ENCODE assay signal across 8 cellular contexts in genomic region chr19:2719910-2720776, GRCh38. TPM values are rescaled to one million over a fixed set of nuclear protein-coding genes. Genes with fewer than 3 reads are reported as not detected.
DNase-seq lines count a peak whose midpoint lies in the region; ATAC-seq and TF ChIP-seq lines count a peak whose summit lies in the region.

No MANE protein-coding gene starts in this region.

- H3K4me3 Mint-ChIP-seq in mesothelial cell of epicardium = peak overlapping the region; percentile 66

- H3K27ac Mint-ChIP-seq in mesothelial cell of epicardium = no peak overlapping the region

- intact Hi-C loops in HCT116 (cut with micrococcal nuclease) = no loop called here

- H3K4me2 ChIP-seq in HCT116 (ENCODE audit: low read length) = peak overlapping the region; percentile 86

- POLR2A ChIA-PET in HCT116 (lab: Charles Lee) = no interaction called here
- POLR2A ChIA-PET in RWPE1 (lab: Yijun Ruan, JAX; ENCODE audit: low non-redundant PET) = interaction anchor here (0.5 kb wide), 1 partner anchor 19 kb away, joined by 4 read pairs; the partner anchor contains the start of gene SLC39A3

- DNase-seq in HCT116 (ENCODE audit: low read depth, low spot score) = no peak
- DNase-seq in coronary artery (ENCODE audit: low spot score) = no peak
- DNase-seq in mesothelial cell of epicardium (ENCODE audit: low spot score in 2 of 2, unreplicated experiment in 2 of 2) = no peak
- no peak for DNase-seq in RWPE1 (ENCODE audit: low spot score)

- H3K4me1 Mint-ChIP-seq in mesothelial cell of epicardium = peaks cover 3% of the 10 kb centered on the region

- no peak for TF ChIP-seq CTCF in HCT116 (IDR thresholded peaks at IDR 0.05 in 2 of 3, conservative IDR thresholded peaks at IDR 0.05 in 1 of 3; ENCODE audit: borderline replicate concordance in 1 of 3, insufficient read depth in 1 of 3, low read depth in 2 of 3, low read length in 2 of 3)
- no peak for TF ChIP-seq CTCF in coronary artery (IDR thresholded peaks at IDR 0.05)
- no peak for TF ChIP-seq CTCF in mesothelial cell of epicardium (IDR thresholded peaks at IDR 0.05; ENCODE audit: unreplicated experiment)
- no peak for TF ChIP-seq CTCF in RWPE1 (conservative IDR thresholded peaks at IDR 0.05; ENCODE audit: low read depth)

- no peak for TF ChIP-seq POLR2A in HCT116 (IDR thresholded peaks at IDR 0.05; ENCODE audit: borderline replicate concordance, extremely low read depth, insufficient read depth, insufficient read length)

- H3K36me3 ChIP-seq in ACC112 (ENCODE audit: insufficient read depth, low read length) (no peaks in the 10 kb centered on the region), HCT116 (ENCODE audit: control insufficient read depth in 1 of 2, insufficient read depth in 2 of 2, low read length in 2 of 2) (peaks cover 0 to 4% of the 10 kb centered on the region in 2 experiments; a peak in 2 of 4 replicates)

- H3K36me3 Mint-ChIP-seq in mesothelial cell of epicardium = no peaks in the 10 kb centered on the region

- no peaks in the 10 kb centered on the region for H3K9me2 ChIP-seq in HCT116 (ENCODE audit: insufficient read depth)

- peak overlapping the region; percentile 72 for H3K9ac ChIP-seq in HCT116 (ENCODE audit: low read length)

- CTCF ChIA-PET in HCT116 (lab: Charles Lee) = no interaction called here
- CTCF ChIA-PET in RWPE1 (lab: Yijun Ruan, JAX) = interaction anchor here (0.5 kb wide), 1 partner anchor 50 kb away, joined by 3 read pairs; no protein-coding TSS in a partner anchor

- TSS peak; percentile 6 for BruUV-seq in HCT116 (replicated peaks; lab: Mats Ljungman, UMichigan)

- no peaks in the 10 kb centered on the region for H3K79me2 ChIP-seq in ACC112 (ENCODE audit: control insufficient read depth, insufficient read depth, low read length, unreplicated experiment)
- H3K79me2 ChIP-seq in HCT116 (ENCODE audit: insufficient read depth, low read length) = peaks cover 11% of the 10 kb centered on the region; the same call in 1 of the 2 replicates

- TF ChIP-seq RAD21 in HCT116 (IDR thresholded peaks at IDR 0.05; ENCODE audit: low read depth) = no peak

- H3K4me1 ChIP-seq in ACC112 (ENCODE audit: control insufficient read depth, insufficient read depth, low read length, unreplicated experiment) = peaks cover 8% of the 10 kb centered on the region
- peaks cover 21 to 41% of the 10 kb centered on the region in 2 experiments for H3K4me1 ChIP-seq in HCT116 (ENCODE audit: control insufficient read depth in 1 of 2, insufficient read depth in 2 of 2, low read length in 2 of 2)

- H4K20me1 ChIP-seq in HCT116 (ENCODE audit: insufficient read depth) = no peaks in the 10 kb centered on the region

- no peak overlapping the region for H3K27ac ChIP-seq in ACC112 (ENCODE audit: low read depth, low read length)
- H3K27ac ChIP-seq in HCT116 (ENCODE audit: low read depth, low read length) = peak overlapping the region; percentile 45; the same call in 1 of the 2 replicates
- no peak overlapping the region for H3K27ac ChIP-seq in coronary artery
- no peak overlapping the region for H3K27ac ChIP-seq in RWPE1

- peaks cover 9% of the 10 kb centered on the region for H3K9me3 Mint-ChIP-seq in mesothelial cell of epicardium

- ATAC-seq in HCT116 (no peak), HG03378 (IDR thresholded peaks at IDR 0.05; ENCODE audit: unreplicated experiment) (no peak), HG03457 (IDR thresholded peaks at IDR 0.05; ENCODE audit: unreplicated experiment) (no peak), HG02973 (IDR thresholded peaks at IDR 0.05; ENCODE audit: unreplicated experiment) (no peak)

- peak overlapping the region; percentile 37 for H3K4me3 ChIP-seq in ACC112 (ENCODE audit: low read depth, low read length)
- peak overlapping the region; percentile 61 to 73 for H3K4me3 ChIP-seq in HCT116 (replicated peaks in 1 of 2; ENCODE audit: low read depth in 1 of 2, low read length in 2 of 2)
- H3K4me3 ChIP-seq in coronary artery = peak overlapping the region; percentile 62

- peaks cover 68% of the 10 kb centered on the region for H3K27me3 Mint-ChIP-seq in mesothelial cell of epicardium (ENCODE audit: low read depth)

- no peak overlapping the region for H2AFZ ChIP-seq in ACC112 (ENCODE audit: low read length, unreplicated experiment)
- H2AFZ ChIP-seq in HCT116 (ENCODE audit: low read depth, low read length, poor library complexity, severe bottlenecking) = no peak overlapping the region

- H3K9me3 ChIP-seq in HCT116 (ENCODE audit: control insufficient read depth in 1 of 2, insufficient read depth in 1 of 2, low read depth in 1 of 2, low read length in 2 of 2) = peaks cover 8 to 10% of the 10 kb centered on the region in 2 experiments; a peak in 3 of 4 replicates

- H3K27me3 ChIP-seq in ACC112 (ENCODE audit: insufficient read depth, low read length) = peaks cover 24% of the 10 kb centered on the region
- no peaks in the 10 kb centered on the region for H3K27me3 ChIP-seq in HCT116 (ENCODE audit: insufficient read depth, low read length)

- RAD21 ChIA-PET in HCT116 (lab: Charles Lee; ENCODE audit: low non-redundant PET in 1 of 2, low total read pairs in 2 of 2, uncharacterized antibody in 2 of 2, unreplicated experiment in 2 of 2) = no interaction called here

TF ChIP-seq in HCT116, 20 proteins besides CTCF, POLR2A, EP300 and RAD21 (continues in another document):
- TF ChIP-seq CEBPB (IDR thresholded peaks at IDR 0.05; ENCODE audit: low read depth) = no peak
- no peak for TF ChIP-seq EZH2 (IDR thresholded peaks at IDR 0.05)
- TF ChIP-seq POLR2AphosphoS5 (IDR thresholded peaks at IDR 0.05; ENCODE audit: low read depth, low read length) = no peak
- no peak for TF ChIP-seq REST (IDR thresholded peaks at IDR 0.05; ENCODE audit: low read depth)
- TF ChIP-seq CBX3 (IDR thresholded peaks at IDR 0.05; ENCODE audit: low read depth) = no peak
- no peak for TF ChIP-seq SP1 (IDR thresholded peaks at IDR 0.05; ENCODE audit: low read depth)
- no peak for TF ChIP-seq ZFX (IDR thresholded peaks at IDR 0.05)
- TF ChIP-seq FOSL1 (IDR thresholded peaks at IDR 0.05; ENCODE audit: low read depth) = no peak
- TF ChIP-seq SRF (IDR thresholded peaks at IDR 0.05; ENCODE audit: low read depth) = no peak
- no peak for TF ChIP-seq EGR1 (IDR thresholded peaks at IDR 0.05; ENCODE audit: low read depth)
- TF ChIP-seq YY1 (IDR thresholded peaks at IDR 0.05; ENCODE audit: extremely low read depth, insufficient replicate concordance, low read depth, low read length) = no peak
- TF ChIP-seq SIN3A (IDR thresholded peaks at IDR 0.05; ENCODE audit: low read depth) = no peak
- TF ChIP-seq ATF3 (IDR thresholded peaks at IDR 0.05) = no peak
- no peak for TF ChIP-seq MAX (IDR thresholded peaks at IDR 0.05)
- no peak for TF ChIP-seq ZNF274 (IDR thresholded peaks at IDR 0.05; ENCODE audit: low read depth, low read length)
- TF ChIP-seq JUND (IDR thresholded peaks at IDR 0.05) = no peak
- TF ChIP-seq EZH2phosphoT487 (IDR thresholded peaks at IDR 0.05; ENCODE audit: borderline replicate concordance) = no peak
- TF ChIP-seq TCF7L2 (IDR thresholded peaks at IDR 0.05; ENCODE audit: borderline replicate concordance, extremely low read depth, insufficient read depth, insufficient read length) = no peak
- TF ChIP-seq ELF1 (IDR thresholded peaks at IDR 0.05; ENCODE audit: borderline replicate concordance, low read depth) = no peak

RNA-seq across cellular contexts. Expression of gene DIRAS1, which starts 1.0 kb away (rescaled TPM):
- total RNA-seq in HCT116 (2021; ENCODE audit: unreplicated experiment) = 33.7 TPM
- 23.3 and 33.1 TPM in 2 replicates for polyA plus RNA-seq in HCT116 (2012)
- 3.0 to 3.5 TPM (median 3.2 TPM) in 3 replicates for total RNA-seq in mesothelial cell of epicardium

RNA-seq across cellular contexts. Expression of gene GNG7, which starts 17.6 kb away (rescaled TPM):
- total RNA-seq in HCT116 (2021; ENCODE audit: unreplicated experiment) (11.3 TPM), mesothelial cell of epicardium (8.2 to 8.8 TPM (median 8.5 TPM) in 3 replicates)
- polyA plus RNA-seq in HCT116 (2012) = 4.8 and 6.3 TPM in 2 replicates

RNA-seq across cellular contexts. Expression of gene SLC39A3, which starts 19.7 kb away (rescaled TPM):
- 39.1 TPM for total RNA-seq in HCT116 (2021; ENCODE audit: unreplicated experiment)
- polyA plus RNA-seq in HCT116 (2012) = 34.0 and 43.9 TPM in 2 replicates
- total RNA-seq in mesothelial cell of epicardium = 27.5 to 29.7 TPM (median 28.8 TPM) in 3 replicates
